ENCODE assay signal across 21 cellular contexts in genomic region chr10:88125766-88126165, GRCh38.
"Had no signal": no experiment of that assay in that cellular context is flagged by ENCODE, and none has a peak within 500 bp of the region (broad histone marks: within the 10 kb centered on the region; RNA-seq: fewer than 3 reads in every experiment).

No MANE protein-coding gene starts in this region.

- H3K9me3 Mint-ChIP-seq: endodermal cell, memory B cell, naive B cell had no signal

- ATAC-seq: foreskin keratinocyte; left cardiac atrium; lower lobe of right lung; pancreas; right cardiac atrium; stimulated activated naive CD8-positive, alpha-beta T cell treated with anti-CD3 and anti-CD28 coated beads, Interleukin-15, Interleukin-2, amounts not matched to agents 100 U/mL and 50 U/mL, for 24 hours had no signal

- H3K27ac Mint-ChIP-seq: endodermal cell, mesothelial cell of epicardium, nephron, progenitor cell of endocrine pancreas had no signal

- H3K27me3 Mint-ChIP-seq: memory B cell, naive B cell had no signal

- DNase-seq: effector CD4-positive, alpha-beta T cell; endodermal cell; foreskin keratinocyte; kidney; left cardiac atrium; left ventricle myocardium inferior; lower lobe of right lung; naive B cell; occipital lobe; pancreas; right cardiac atrium; small intestine; stimulated activated CD4-positive, alpha-beta T cell treated with anti-CD3 and anti-CD28 coated beads, Interleukin-12 subunit alpha, Interleukin-12 subunit beta, amount 100 ng/mL, for 4 hours; stimulated activated naive CD8-positive, alpha-beta T cell treated with anti-CD3 and anti-CD28 coated beads, Interleukin-15, Interleukin-2, amounts not matched to agents 100 U/mL and 50 U/mL, for 24 hours; tibial artery; upper lobe of left lung; uterus had no signal

- H3K36me3 Mint-ChIP-seq: memory B cell, mesothelial cell of epicardium, naive B cell had no signal

- H3K4me3 Mint-ChIP-seq: endodermal cell, memory B cell, mesothelial cell of epicardium, naive B cell, nephron had no signal

- H3K4me1 Mint-ChIP-seq: mesothelial cell of epicardium, nephron had no signal
